In the genomic region with DNA sequence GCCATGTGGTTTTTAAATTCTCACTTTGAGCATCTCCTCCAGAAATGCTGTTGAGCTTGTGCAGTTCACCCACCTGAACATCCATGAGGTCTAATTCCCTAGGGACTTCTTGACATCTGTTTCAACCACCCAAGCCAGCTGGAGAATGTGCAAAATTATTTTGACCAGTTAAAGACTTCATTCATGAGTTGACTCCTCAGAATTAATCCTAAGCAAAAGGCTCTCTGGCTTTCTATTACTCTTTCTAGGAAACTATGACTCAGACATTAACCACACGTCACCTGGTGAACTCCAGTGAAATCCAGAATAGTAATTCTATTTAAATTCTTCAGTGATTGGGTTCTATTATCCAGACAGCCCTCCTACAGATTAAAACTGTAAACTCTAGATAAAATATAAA, we compare ENCODE assay signal across 10 cellular contexts.
DNase-seq lines count a peak whose midpoint lies in the region; ATAC-seq and TF ChIP-seq lines count a peak whose summit lies in the region.
"Had no signal": no experiment of that assay in that cellular context is flagged by ENCODE, and none has a peak within 500 bp of the region (broad histone marks: within the 10 kb centered on the region; RNA-seq: fewer than 3 reads in every experiment).

No MANE protein-coding gene starts in this region.

- H3K4me3 ChIP-seq in HEK293 (ENCODE audit: low read depth, low read length) = no peak overlapping the region
- H3K4me3 ChIP-seq: testis had no signal

- no peak for TF ChIP-seq CTCF in HEK293 (tag by site-specific recombination; IDR thresholded peaks at IDR 0.05)

- CTCF ChIA-PET in HEK293 (lab: Yijun Ruan, JAX) = no interaction called here

- no peaks in the 10 kb centered on the region; a peak in 1 of 3 replicates for H3K36me3 ChIP-seq in HEK293 (ENCODE audit: control insufficient read depth in 2 of 2, insufficient read depth in 1 of 2, low read length in 2 of 2)

- peak; percentile 81 for ATAC-seq in GM18909 (IDR thresholded peaks at IDR 0.05; ENCODE audit: poor library complexity, unreplicated experiment)

- TF ChIP-seq POLR2A in erythroblast (IDR thresholded peaks at IDR 0.05; ENCODE audit: low read length) = no peak

- H3K27ac ChIP-seq in HEK293 (ENCODE audit: extremely low read depth, low read depth, low read length) = no peak overlapping the region
- H3K27ac ChIP-seq: testis had no signal

- POLR2A ChIA-PET in HEK293 (lab: Yijun Ruan, JAX) = no interaction called here

- no peaks in the 10 kb centered on the region for H3K4me1 ChIP-seq in HEK293 (ENCODE audit: control insufficient read depth, insufficient read depth, low read length)
- H3K4me1 ChIP-seq: testis had no signal

- peak; percentile 74 for DNase-seq in M059J (ENCODE audit: low read depth)
- peak; percentile 12 for DNase-seq in kidney glomerular epithelial cell (lab: John Stamatoyannopoulos, UW)
- no peak for DNase-seq in erythroblast (lab: John Stamatoyannopoulos, UW)
- no peak for DNase-seq in NCI-H345 treated with DMSO at 0.1 percent for 48 hours (lab: John Stamatoyannopoulos, UW; ENCODE audit: unreplicated experiment)
- DNase-seq in SHP77 treated with DMSO at 0.1 percent for 48 hours (lab: John Stamatoyannopoulos, UW) = no peak
- no peak for DNase-seq in NCI-H146 (lab: John Stamatoyannopoulos, UW)
- DNase-seq: activated effector memory CD4-positive, alpha-beta T cell treated with Interleukin-2 at 50 U/mL for 16 hours; testis had no signal

- no peaks in the 10 kb centered on the region for H3K9me3 ChIP-seq in HEK293 (ENCODE audit: control insufficient read depth, insufficient read depth, low read depth, low read length)
- H3K9me3 ChIP-seq: testis had no signal

TF ChIP-seq in HEK293, 187 proteins besides CTCF, POLR2A, EP300 and RAD21:
- TF ChIP-seq RBAK (tag by site-specific recombination; IDR thresholded peaks at IDR 0.05) (no peak), OVOL3 (tag by site-specific recombination; IDR thresholded peaks at IDR 0.05) (no peak), IKZF3 (tag by site-specific recombination; IDR thresholded peaks at IDR 0.05) (no peak)
- TF ChIP-seq, protein P1, sequence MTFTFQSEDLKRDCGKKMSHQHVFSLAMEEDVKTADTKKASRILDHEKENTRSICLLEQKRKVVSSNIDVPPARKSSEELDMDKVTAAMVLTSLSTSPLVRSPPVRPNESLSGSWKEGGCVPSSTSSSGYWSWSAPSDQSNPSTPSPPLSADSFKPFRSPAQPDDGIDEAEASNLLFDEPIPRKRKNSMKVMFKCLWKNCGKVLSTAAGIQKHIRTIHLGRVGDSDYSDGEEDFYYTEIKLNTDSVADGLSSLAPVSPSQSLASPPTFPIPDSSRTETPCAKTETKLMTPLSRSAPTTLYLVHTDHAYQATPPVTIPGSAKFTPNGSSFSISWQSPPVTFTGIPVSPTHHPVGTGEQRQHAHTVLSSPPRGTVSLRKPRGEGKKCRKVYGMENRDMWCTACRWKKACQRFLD (tag by site-specific recombination; IDR thresholded peaks at IDR 0.05) = no peak
- TF ChIP-seq, protein P2, sequence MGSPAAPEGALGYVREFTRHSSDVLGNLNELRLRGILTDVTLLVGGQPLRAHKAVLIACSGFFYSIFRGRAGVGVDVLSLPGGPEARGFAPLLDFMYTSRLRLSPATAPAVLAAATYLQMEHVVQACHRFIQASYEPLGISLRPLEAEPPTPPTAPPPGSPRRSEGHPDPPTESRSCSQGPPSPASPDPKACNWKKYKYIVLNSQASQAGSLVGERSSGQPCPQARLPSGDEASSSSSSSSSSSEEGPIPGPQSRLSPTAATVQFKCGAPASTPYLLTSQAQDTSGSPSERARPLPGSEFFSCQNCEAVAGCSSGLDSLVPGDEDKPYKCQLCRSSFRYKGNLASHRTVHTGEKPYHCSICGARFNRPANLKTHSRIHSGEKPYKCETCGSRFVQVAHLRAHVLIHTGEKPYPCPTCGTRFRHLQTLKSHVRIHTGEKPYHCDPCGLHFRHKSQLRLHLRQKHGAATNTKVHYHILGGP (tag by site-specific recombination; IDR thresholded peaks at IDR 0.05) = peak; percentile 96

Comparison
In these comparisons a context has a peak if more than half of its experiments do, and no peak if none do; other contexts are left out.
1. DNase-seq: peak in M059J (single experiment) and kidney glomerular epithelial cell (single experiment); none in erythroblast (0 of 2), NCI-H345 treated with DMSO at 0.1 percent for 48 hours (single experiment), SHP77 treated with DMSO at 0.1 percent for 48 hours (single experiment) and NCI-H146 (single experiment).